In genomic region chr11:91907225-91907624, GRCh38 we compare ENCODE assay signal across 28 cellular contexts.
"Had no signal": no experiment of that assay in that cellular context is flagged by ENCODE, and none has a peak within 500 bp of the region (broad histone marks: within the 10 kb centered on the region; RNA-seq: fewer than 3 reads in every experiment).

No MANE protein-coding gene starts in this region.

- ATAC-seq: effector memory CD8-positive, alpha-beta T cell; esophagus mucosa; gastrocnemius medialis; heart left ventricle; left colon; left lobe of liver; left ventricle myocardium superior; lower lobe of right lung; mucosa of descending colon; naive thymus-derived CD8-positive, alpha-beta T cell had no signal

- H3K36me3 ChIP-seq: colonic mucosa, esophagus squamous epithelium, gastrocnemius medialis, heart left ventricle, lower lobe of right lung had no signal

- H3K27me3 ChIP-seq: colonic mucosa, esophagus squamous epithelium, gastrocnemius medialis, heart left ventricle, hepatocyte had no signal

- FAIRE-seq: endometrium, kidney had no signal

- DNase-seq: colonic mucosa; cortex of kidney; effector CD8-positive, alpha-beta T cell; effector memory CD8-positive, alpha-beta T cell; endodermal cell; erythroblast; esophagus squamous epithelium; foreskin fibroblast; foreskin melanocyte; gastrocnemius medialis; heart left ventricle; hypothalamus; immature natural killer cell; islet precursor cell; kidney; kidney glomerular epithelial cell; left colon; left ventricle myocardium superior; lower lobe of right lung; mesenchymal stem cell; mucosa of descending colon; naive B cell; naive thymus-derived CD8-positive, alpha-beta T cell had no signal

- H3K27ac ChIP-seq: colonic mucosa, epithelial cell of prostate, esophagus squamous epithelium, gastrocnemius medialis, heart left ventricle, hepatocyte, lower lobe of right lung had no signal

- H3K4me2 ChIP-seq: hepatocyte had no signal

- H3K4me3 ChIP-seq: colonic mucosa, esophagus squamous epithelium, gastrocnemius medialis, heart left ventricle, hepatocyte, lower lobe of right lung, mucosa of descending colon had no signal

- H3K4me1 ChIP-seq: colonic mucosa, esophagus squamous epithelium, gastrocnemius medialis, heart left ventricle, lower lobe of right lung had no signal

- H3K9me3 ChIP-seq: colonic mucosa, esophagus squamous epithelium, gastrocnemius medialis, heart left ventricle, lower lobe of right lung, mucosa of descending colon had no signal
